Comparison of ENCODE assay signal across 17 cellular contexts in the genomic region with DNA sequence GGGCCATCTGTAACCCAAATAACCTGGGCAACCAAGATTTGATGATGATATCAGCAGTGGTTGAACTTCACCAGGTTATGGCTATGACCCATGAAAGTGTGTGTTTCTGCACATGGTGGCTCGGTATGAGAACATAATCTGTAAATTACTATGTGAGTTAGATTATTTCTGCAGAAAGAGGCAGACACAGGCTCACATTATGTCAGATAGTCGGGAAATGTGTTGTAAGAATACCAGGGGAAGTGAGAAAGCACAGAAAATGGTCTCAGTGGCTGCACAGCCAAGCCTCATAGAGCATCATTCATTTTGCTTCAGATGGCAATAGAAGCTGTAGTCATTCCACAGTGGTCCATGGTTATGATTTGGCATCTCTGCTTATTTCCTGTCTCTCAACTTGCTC.
DNase-seq lines count a peak whose midpoint lies in the region; ATAC-seq and TF ChIP-seq lines count a peak whose summit lies in the region.
"Had no signal": no experiment of that assay in that cellular context is flagged by ENCODE, and none has a peak within 500 bp of the region (broad histone marks: within the 10 kb centered on the region; RNA-seq: fewer than 3 reads in every experiment).

No MANE protein-coding gene starts in this region.

- no peaks in the 10 kb centered on the region for H3K9me3 Mint-ChIP-seq in activated naive CD8-positive, alpha-beta T cell treated with anti-CD3 and anti-CD28 coated beads, Interleukin-2, amount 50 U/mL, for 24 hours
- H3K9me3 Mint-ChIP-seq in activated naive CD8-positive, alpha-beta T cell treated with anti-CD3 and anti-CD28 coated beads for 36 hours = no peaks in the 10 kb centered on the region
- H3K9me3 Mint-ChIP-seq: CD8-positive, alpha-beta memory T cell had no signal

- no peaks in the 10 kb centered on the region for H3K79me2 ChIP-seq in MM.1S (ENCODE audit: low read length)

- peaks cover 7% of the 10 kb centered on the region for H3K27me3 Mint-ChIP-seq in activated naive CD8-positive, alpha-beta T cell treated with anti-CD3 and anti-CD28 coated beads, Interleukin-2, amount 50 U/mL, for 24 hours
- peaks cover 28% of the 10 kb centered on the region for H3K27me3 Mint-ChIP-seq in activated naive CD8-positive, alpha-beta T cell treated with anti-CD3 and anti-CD28 coated beads for 36 hours
- H3K27me3 Mint-ChIP-seq: CD8-positive, alpha-beta memory T cell; progenitor cell of endocrine pancreas had no signal

- H4K20me1 ChIP-seq in MM.1S (ENCODE audit: insufficient read depth, low read length) = no peaks in the 10 kb centered on the region

- no peak overlapping the region for H3K27ac ChIP-seq in MM.1S (ENCODE audit: low read length)
- H3K27ac ChIP-seq: tibial nerve, WERI-Rb-1 had no signal

- DNase-seq in activated naive CD8-positive, alpha-beta T cell treated with anti-CD3 and anti-CD28 coated beads, Interleukin-2, amount 50 U/mL, for 24 hours = no peak
- DNase-seq in activated naive CD8-positive, alpha-beta T cell treated with anti-CD3 and anti-CD28 coated beads for 36 hours = no peak
- DNase-seq in HCEC 1CT = no peak
- DNase-seq in NCI-H128 (lab: John Stamatoyannopoulos, UW; ENCODE audit: unreplicated experiment) = no peak
- DNase-seq in MM.1S = no peak
- DNase-seq: activated CD8-positive, alpha-beta memory T cell treated with anti-CD3 and anti-CD28 coated beads, Interleukin-2, amount 10 ng/mL, durations not matched to agents 7 days and 5 days; CD8-positive, alpha-beta memory T cell; HFFc6; kidney; NCI-H2171 treated with DMSO at 0.1 percent for 48 hours; WERI-Rb-1 had no signal

- H3F3A ChIP-seq in MM.1S (ENCODE audit: insufficient read depth, low read length) = no peaks in the 10 kb centered on the region

- H3K4me3 ChIP-seq in MM.1S (ENCODE audit: low read length) = no peak overlapping the region
- H3K4me3 ChIP-seq: tibial nerve had no signal

- no peak for TF ChIP-seq CTCF in MM.1S (IDR thresholded peaks at IDR 0.05; ENCODE audit: low read length)

- H3K4me1 Mint-ChIP-seq in activated naive CD8-positive, alpha-beta T cell treated with anti-CD3 and anti-CD28 coated beads, Interleukin-2, amount 50 U/mL, for 24 hours = no peaks in the 10 kb centered on the region
- no peaks in the 10 kb centered on the region for H3K4me1 Mint-ChIP-seq in activated naive CD8-positive, alpha-beta T cell treated with anti-CD3 and anti-CD28 coated beads for 36 hours
- H3K4me1 Mint-ChIP-seq: CD8-positive, alpha-beta memory T cell had no signal

- no peaks in the 10 kb centered on the region for H3K27me3 ChIP-seq in MM.1S (replicated peaks; ENCODE audit: insufficient read depth, low read length)
- H3K27me3 ChIP-seq: tibial nerve had no signal

- no peaks in the 10 kb centered on the region for H3K9me2 ChIP-seq in MM.1S (replicated peaks; ENCODE audit: insufficient read depth, low read length)

- no peak overlapping the region for H3K9ac ChIP-seq in MM.1S (ENCODE audit: low read length)

- no peak overlapping the region for H3K4me3 Mint-ChIP-seq in activated naive CD8-positive, alpha-beta T cell treated with anti-CD3 and anti-CD28 coated beads, Interleukin-2, amount 50 U/mL, for 24 hours
- H3K4me3 Mint-ChIP-seq in activated naive CD8-positive, alpha-beta T cell treated with anti-CD3 and anti-CD28 coated beads for 36 hours = no peak overlapping the region
- H3K4me3 Mint-ChIP-seq: activated CD8-positive, alpha-beta memory T cell treated with anti-CD3 and anti-CD28 coated beads, Interleukin-2, amount 10 ng/mL, durations not matched to agents 7 days and 5 days; activated naive CD8-positive, alpha-beta T cell; CD8-positive, alpha-beta memory T cell; HFFc6 had no signal

- no peak overlapping the region for H2AFZ ChIP-seq in MM.1S (ENCODE audit: low read length)

- H3K36me3 Mint-ChIP-seq in activated naive CD8-positive, alpha-beta T cell treated with anti-CD3 and anti-CD28 coated beads, Interleukin-2, amount 50 U/mL, for 24 hours (ENCODE audit: low read depth) = peaks cover 2% of the 10 kb centered on the region
- H3K36me3 Mint-ChIP-seq in activated naive CD8-positive, alpha-beta T cell treated with anti-CD3 and anti-CD28 coated beads for 36 hours = peaks cover 2% of the 10 kb centered on the region
- H3K36me3 Mint-ChIP-seq: activated naive CD8-positive, alpha-beta T cell; CD8-positive, alpha-beta memory T cell had no signal

- no peaks in the 10 kb centered on the region for H3K4me1 ChIP-seq in MM.1S (ENCODE audit: low read length)
- H3K4me1 ChIP-seq: tibial nerve had no signal

- peak; percentile 10 for ATAC-seq in activated naive CD8-positive, alpha-beta T cell treated with anti-CD3 and anti-CD28 coated beads, Interleukin-2, amount 50 U/mL, for 24 hours
- ATAC-seq in GM21825 (IDR thresholded peaks at IDR 0.05; ENCODE audit: unreplicated experiment) = peak; percentile 65
- peak; percentile 69 for ATAC-seq in HG03565 (IDR thresholded peaks at IDR 0.05; ENCODE audit: unreplicated experiment)
- ATAC-seq in HG03457 (IDR thresholded peaks at IDR 0.05; ENCODE audit: unreplicated experiment) = no peak
- ATAC-seq: activated CD8-positive, alpha-beta memory T cell treated with anti-CD3 and anti-CD28 coated beads, Interleukin-2, amount 10 ng/mL, durations not matched to agents 7 days and 5 days had no signal

- no peaks in the 10 kb centered on the region for H3K9me3 ChIP-seq in MM.1S (replicated peaks; ENCODE audit: insufficient read depth, low read length)

- no peak overlapping the region for H3K27ac Mint-ChIP-seq in activated naive CD8-positive, alpha-beta T cell treated with anti-CD3 and anti-CD28 coated beads, Interleukin-2, amount 50 U/mL, for 24 hours
- H3K27ac Mint-ChIP-seq in activated naive CD8-positive, alpha-beta T cell treated with anti-CD3 and anti-CD28 coated beads for 36 hours = no peak overlapping the region
- H3K27ac Mint-ChIP-seq: activated CD8-positive, alpha-beta memory T cell treated with anti-CD3 and anti-CD28 coated beads, Interleukin-2, amount 10 ng/mL, durations not matched to agents 7 days and 5 days; activated naive CD8-positive, alpha-beta T cell; CD8-positive, alpha-beta memory T cell; HFFc6; progenitor cell of endocrine pancreas had no signal

- no peaks in the 10 kb centered on the region for H3K36me3 ChIP-seq in MM.1S (replicated peaks; ENCODE audit: insufficient read depth, low read length)
- H3K36me3 ChIP-seq: tibial nerve, WERI-Rb-1 had no signal

- H3K4me2 ChIP-seq in MM.1S (ENCODE audit: low read depth, low read length) = no peak overlapping the region
